In genomic region chr12:19075711-19076340, GRCh38 we compare ENCODE assay signal across 23 cellular contexts.
"Had no signal": no experiment of that assay in that cellular context is flagged by ENCODE, and none has a peak within 500 bp of the region (broad histone marks: within the 10 kb centered on the region; RNA-seq: fewer than 3 reads in every experiment).

No MANE protein-coding gene starts in this region.

- ATAC-seq: gastrocnemius medialis; heart right ventricle; left cardiac atrium; left lung; left ventricle myocardium superior; lower lobe of right lung; mucosa of descending colon; naive thymus-derived CD8-positive, alpha-beta T cell had no signal

- FAIRE-seq: colon, endothelial cell of umbilical vein had no signal

- H3K36me3 ChIP-seq: esophagus muscularis mucosa, gastrocnemius medialis, heart right ventricle, left lung, lower lobe of right lung had no signal

- H3K9me3 ChIP-seq: esophagus muscularis mucosa, gastrocnemius medialis, heart right ventricle, left lung, lower lobe of right lung, mucosa of descending colon had no signal

- DNase-seq: dermis blood vessel endothelial cell; dorsolateral prefrontal cortex; effector CD4-positive, alpha-beta T cell; effector memory CD4-positive, alpha-beta T cell; foreskin melanocyte; gastrocnemius medialis; glutamatergic neuron; head of caudate nucleus; heart right ventricle; hippocampal formation; islet precursor cell; left cardiac atrium; left lung; left ventricle myocardium superior; lower lobe of right lung; mesenchymal stem cell; mucosa of descending colon; naive B cell; naive thymus-derived CD8-positive, alpha-beta T cell had no signal

- H3K4me3 ChIP-seq: coronary artery, dorsolateral prefrontal cortex, esophagus muscularis mucosa, gastrocnemius medialis, heart right ventricle, left lung, lower lobe of right lung, mucosa of descending colon had no signal

- H3K27ac ChIP-seq: coronary artery, dorsolateral prefrontal cortex, esophagus muscularis mucosa, gastrocnemius medialis, heart right ventricle, left lung, lower lobe of right lung had no signal

- H3K27me3 ChIP-seq: esophagus muscularis mucosa, gastrocnemius medialis, heart right ventricle, left lung had no signal

- H3K4me1 ChIP-seq: esophagus muscularis mucosa, gastrocnemius medialis, heart right ventricle, left lung, lower lobe of right lung had no signal
